ENCODE assay signal across 22 cellular contexts in genomic region chr11:110003426-110003825, GRCh38.
"Had no signal": no experiment of that assay in that cellular context is flagged by ENCODE, and none has a peak within 500 bp of the region (broad histone marks: within the 10 kb centered on the region; RNA-seq: fewer than 3 reads in every experiment).

No MANE protein-coding gene starts in this region.

- ATAC-seq: left lung; natural killer cell treated with Interleukin-12 subunit alpha and Interleukin-12 subunit beta and Interleukin-15 and Interleukin-18, amount 100 ng/mL, for 72 hours; right lobe of liver had no signal

- H3K36me3 ChIP-seq: left lung, right lobe of liver, thoracic aorta, uterus had no signal

- H3K27me3 ChIP-seq: left lung, right lobe of liver, uterus had no signal

- H3K9me3 ChIP-seq: left lung, right lobe of liver, thoracic aorta, uterus had no signal

- DNase-seq: activated CD4-positive, alpha-beta memory T cell treated with anti-CD3 and anti-CD28 coated beads for 36 hours; activated CD4-positive, alpha-beta T cell treated with anti-CD3 and anti-CD28 coated beads, Interleukin-2, amount 10 ng/mL, durations not matched to agents 24 days and 14 days; activated CD4-positive, CD25-positive, alpha-beta regulatory T cell treated with anti-CD3 and anti-CD28 coated beads, Interleukin-2, amount 50 U/mL, for 72 hours; activated CD8-positive, alpha-beta memory T cell treated with anti-CD3 and anti-CD28 coated beads, Interleukin-2, amount 50 U/mL, for 4 hours; activated effector memory CD4-positive, alpha-beta T cell treated with anti-CD3 and anti-CD28 coated beads, Interleukin-2, amount 50 U/mL, for 16 hours; activated naive CD4-positive, alpha-beta T cell treated with anti-CD3 and anti-CD28 coated beads, Interleukin-2, amount 10 ng/mL, durations not matched to agents 7 days and 5 days; activated naive CD8-positive, alpha-beta T cell treated with anti-CD3 and anti-CD28 coated beads, Interleukin-2, amount 10 ng/mL, durations not matched to agents 7 days and 5 days; activated T-cell treated with anti-CD3 and anti-CD28 coated beads, Interleukin-2, amount 50 U/mL, for 1 hour; central memory CD4-positive, alpha-beta T cell; endodermal cell; kidney glomerular epithelial cell; left lung; mesendoderm; posterior cingulate gyrus; right lobe of liver; stimulated activated CD4-positive, alpha-beta T cell treated with anti-CD3 and anti-CD28 coated beads, Interleukin-4, amount 100 ng/mL, for 1 hour; T-helper 2 cell; uterus had no signal

- H3K4me3 ChIP-seq: left lung, lung, right lobe of liver, thoracic aorta, uterus had no signal

- H3K4me1 ChIP-seq: left lung, right lobe of liver, uterus had no signal

- H3K27ac ChIP-seq: epithelial cell of prostate, left lung, right lobe of liver, thoracic aorta, uterus had no signal
